ENCODE assay signal across 20 cellular contexts in genomic region chr17:9144502-9145233, GRCh38.
"Had no signal": no experiment of that assay in that cellular context is flagged by ENCODE, and none has a peak within 500 bp of the region (broad histone marks: within the 10 kb centered on the region; RNA-seq: fewer than 3 reads in every experiment).

No MANE protein-coding gene starts in this region.

- H3K27ac ChIP-seq: cardiac muscle cell, dorsolateral prefrontal cortex, epithelial cell of prostate, left ventricle myocardium inferior, neural progenitor cell, ovary, sigmoid colon, spleen, tibial nerve had no signal

- H3K36me3 ChIP-seq: cardiac muscle cell, left ventricle myocardium inferior, neural progenitor cell, ovary, sigmoid colon, spleen, tibial nerve had no signal

- H3K9me3 ChIP-seq: left ventricle myocardium inferior, ovary, sigmoid colon, spleen, tibial nerve had no signal

- FAIRE-seq: frontal cortex, keratinocyte had no signal

- DNase-seq: activated CD4-positive, alpha-beta T cell treated with anti-CD3 and anti-CD28 coated beads for 36 hours; activated CD4-positive, alpha-beta T cell treated with anti-CD3 and anti-CD28 coated beads, Interleukin-2, amount 50 U/mL, for 48 hours; activated gamma-delta T cell treated with Interleukin-2 at 50 U/mL for 16 hours; dorsolateral prefrontal cortex; left ventricle myocardium inferior; mammary epithelial cell; naive B cell; ovary; sigmoid colon; spleen; stimulated activated CD8-positive, alpha-beta memory T cell treated with anti-CD3 and anti-CD28 coated beads, Interleukin-4, amount 100 ng/mL, for 48 hours; stimulated activated naive CD4-positive, alpha-beta T cell treated with Interleukin-2 at 50 U/mL for 16 hours; T-helper 2 cell had no signal

- H3K4me2 ChIP-seq: neural progenitor cell had no signal

- ATAC-seq: activated CD4-positive, alpha-beta T cell treated with anti-CD3 and anti-CD28 coated beads for 36 hours; activated naive CD4-positive, alpha-beta T cell treated with anti-CD3 and anti-CD28 coated beads, Interleukin-2, amount 50 U/mL, for 72 hours had no signal

- H3K4me1 ChIP-seq: spleen had no signal

- H3K4me3 ChIP-seq: cardiac muscle cell, dorsolateral prefrontal cortex, left ventricle myocardium inferior, neural progenitor cell, ovary, sigmoid colon, spleen, tibial nerve had no signal

- H3K9ac ChIP-seq: neural progenitor cell had no signal

- H3K27me3 ChIP-seq: neural progenitor cell, ovary, sigmoid colon, tibial nerve had no signal
